1 cellular context compared by ENCODE assay signal in the genomic region with DNA sequence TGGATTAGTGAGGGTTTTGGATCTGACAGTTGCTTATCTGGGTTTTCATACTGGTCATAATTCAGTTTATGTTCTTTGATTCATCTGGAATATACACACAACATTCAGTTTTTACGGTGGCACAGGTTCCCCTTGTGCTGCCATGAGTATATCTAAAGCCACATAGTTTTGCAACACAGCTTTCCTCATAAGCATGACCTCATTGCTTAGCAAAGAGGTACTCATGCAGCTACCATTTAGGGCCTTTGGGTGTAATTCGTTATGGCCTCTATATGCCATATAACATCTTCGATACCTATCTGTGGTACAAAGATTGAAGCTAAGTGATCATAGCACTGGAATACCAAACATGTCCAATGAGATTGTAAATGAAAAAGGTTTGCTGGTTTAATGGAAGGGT.
TF ChIP-seq lines count a peak whose summit lies in the region.

No MANE protein-coding gene starts in this region.

TF ChIP-seq in SK-N-SH treated with all-trans-retinoic acid at 6 μM for 48 hours, 23 proteins besides CTCF, POLR2A, EP300 and RAD21 (continued from another document):
- TF ChIP-seq CSRNP3 (CRISPR knock-in tag; IDR thresholded peaks at IDR 0.05) (no peak), ZFP3 (CRISPR knock-in tag; IDR thresholded peaks at IDR 0.05) (no peak), OSR1 (CRISPR knock-in tag; IDR thresholded peaks at IDR 0.05) (no peak), CSDC2 (CRISPR knock-in tag; IDR thresholded peaks at IDR 0.05) (no peak), ZNF565 (CRISPR knock-in tag; conservative IDR thresholded peaks at IDR 0.05; ENCODE audit: low read depth) (no peak)
